Comparison of ENCODE assay signal across 29 cellular contexts in genomic region chr7:780056-780455, GRCh38. TPM values are rescaled to one million over a fixed set of nuclear protein-coding genes. Genes with fewer than 3 reads are reported as not detected.
A peak's percentile ranks its signal among the peaks of the same experiment; 100 is the strongest.
DNase-seq lines count a peak whose midpoint lies in the region; TF ChIP-seq lines count a peak whose summit lies in the region.
"Had no signal": no experiment of that assay in that cellular context is flagged by ENCODE, and none has a peak within 500 bp of the region (broad histone marks: within the 10 kb centered on the region; RNA-seq: fewer than 3 reads in every experiment).

No MANE protein-coding gene starts in this region.

- peaks cover 41% of the 10 kb centered on the region for H3K36me3 ChIP-seq in A673 (ENCODE audit: insufficient read depth, low read length, poor library complexity, severe bottlenecking)
- H3K36me3 ChIP-seq: prostate gland had no signal

- BruUV-seq in A673 (replicated peaks; lab: Mats Ljungman, UMichigan), result no TSS peak

- peaks cover 63% of the 10 kb centered on the region for H3K4me1 ChIP-seq in A673 (ENCODE audit: insufficient read depth, low read length, poor library complexity, severe bottlenecking)
- H3K4me1 ChIP-seq: A549, ascending aorta, Peyer's patch, prostate gland, SJCRH30 had no signal

- H3K27ac ChIP-seq in A673 (ENCODE audit: low read depth, low read length, poor library complexity, severe bottlenecking), result peak overlapping the region; percentile 43
- H3K27ac ChIP-seq in VCaP, result peak overlapping the region; percentile 70
- H3K27ac ChIP-seq: A549, ascending aorta, GM23248, neutrophil, Peyer's patch, prostate gland, SJCRH30, transverse colon had no signal

- no peaks in the 10 kb centered on the region for H3K27me3 ChIP-seq in A673 (replicated peaks; ENCODE audit: insufficient read depth, low read depth, low read length, poor library complexity)
- H3K27me3 ChIP-seq: ascending aorta, BE2C, neutrophil, Peyer's patch, SJCRH30, transverse colon had no signal

- DNase-seq in A673 (ENCODE audit: low spot score) (no peak), globus pallidus (ENCODE audit: low spot score) (peak; percentile 38), medulla oblongata (ENCODE audit: extremely low spot score) (peak; percentile 32), mesenteric fat pad (ENCODE audit: low spot score) (no peak), NCI-H345 treated with DMSO at 0.1 percent for 48 hours (lab: John Stamatoyannopoulos, UW; ENCODE audit: unreplicated experiment) (no peak), NCI-H2196 treated with DMSO at 0.1 percent for 48 hours (lab: John Stamatoyannopoulos, UW; ENCODE audit: unreplicated experiment) (no peak), activated T-cell treated with anti-CD3 and anti-CD28 coated beads for 4 hours (no peak)
- DNase-seq: activated CD4-positive, alpha-beta T cell treated with anti-CD3 and anti-CD28 coated beads, Interleukin-2, amount 50 U/mL, for 1 hour; activated T-cell treated with anti-CD3 and anti-CD28 coated beads, Interleukin-2, amount 50 U/mL, for 48 hours; BE2C; central memory CD4-positive, alpha-beta T cell; DMS53; GDM1; GM23248; Karpas-422; naive B cell; NCI-H1436; NCI-H2227 treated with DMSO at 0.1 percent for 48 hours; NCI-H526 treated with DMSO at 0.1 percent for 48 hours; Peyer's patch; SJCRH30; stimulated activated CD4-positive, alpha-beta T cell treated with anti-CD3 and anti-CD28 coated beads, Interleukin-4, amount 100 ng/mL, for 1 hour; T-cell; transverse colon had no signal

- POLR2A ChIA-PET in A673 (lab: Charles Lee; ENCODE audit: low non-redundant PET), result no interaction called here

- TF ChIP-seq CTCF in A673 (conservative IDR thresholded peaks at IDR 0.05; ENCODE audit: low read depth, low read length) (no peak), VCaP (conservative IDR thresholded peaks at IDR 0.05) (no peak)

- CTCF ChIA-PET in A673 (lab: Charles Lee), result interaction anchor here (1.0 kb wide), 1 partner anchor 33 kb away, joined by 4 read pairs; no protein-coding TSS in a partner anchor

- H3K9me3 ChIP-seq in A673 (ENCODE audit: low read depth, low read length, poor library complexity, severe bottlenecking), result no peaks in the 10 kb centered on the region
- H3K9me3 ChIP-seq: A549, ascending aorta, BE2C, neutrophil, Peyer's patch, prostate gland, SJCRH30, transverse colon had no signal

- H3K4me3 ChIP-seq in A673 (ENCODE audit: low read depth, low read length, poor library complexity, severe bottlenecking), result no peak overlapping the region
- H3K4me3 ChIP-seq: A549, ascending aorta, GM23248, Peyer's patch, prostate gland, SJCRH30, transverse colon had no signal

- intact Hi-C loops in A673 (cut with micrococcal nuclease; ENCODE audit: unreplicated experiment), result loop anchor here (2.0 to 10.0 kb wide), 2 partner anchors 33 to 175 kb away; partner anchors contain the start of gene ADAP1

RNA-seq across cellular contexts. Expression of gene SUN1, which starts 52.2 kb away (rescaled TPM):
- total RNA-seq in A673 (2021) (189 and 203 TPM in 2 replicates), mesenteric fat pad (144 TPM)

RNA-seq across cellular contexts. Expression of gene PRKAR1B, which starts 53.0 kb away (rescaled TPM):
- total RNA-seq in A673 (2021) (27.2 and 29.0 TPM in 2 replicates), mesenteric fat pad (11.7 TPM)

RNA-seq across cellular contexts. Expression of gene DNAAF5, which starts 53.6 kb away (rescaled TPM):
- 74.4 and 78.1 TPM in 2 replicates for total RNA-seq in A673 (2021)
- 20.4 TPM for total RNA-seq in mesenteric fat pad

Comparison
In these comparisons a context has a peak if more than half of its experiments do, and no peak if none do; other contexts are left out.
1. DNase-seq: peak in globus pallidus (single experiment) and medulla oblongata (single experiment); none in A673 (single experiment), mesenteric fat pad (single experiment), NCI-H345 treated with DMSO at 0.1 percent for 48 hours (single experiment), NCI-H2196 treated with DMSO at 0.1 percent for 48 hours (single experiment) and activated T-cell treated with anti-CD3 and anti-CD28 coated beads for 4 hours (single experiment).